Comparison of ENCODE assay signal across 1 cellular context in the genomic region with DNA sequence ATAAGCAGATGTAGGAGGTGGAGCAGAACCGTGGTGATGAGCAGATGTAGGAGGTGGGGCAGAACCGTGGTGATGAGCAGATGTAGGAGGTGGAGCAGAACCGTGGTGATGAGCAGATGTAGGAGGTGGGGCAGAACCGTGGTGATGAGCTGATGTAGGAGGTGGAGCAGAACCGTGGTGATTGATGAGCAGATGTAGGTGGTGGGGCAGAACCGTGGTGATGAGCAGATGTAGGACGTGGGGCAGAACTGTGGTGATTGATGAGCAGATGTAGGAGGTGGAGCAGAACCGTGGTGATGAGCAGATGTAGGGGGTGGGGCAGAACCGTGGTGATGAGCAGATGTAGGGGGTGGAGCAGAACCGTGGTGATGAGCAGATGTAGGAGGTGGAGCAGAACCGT.
TF ChIP-seq lines count a peak whose summit lies in the region.

No MANE protein-coding gene starts in this region.

TF ChIP-seq in GM12878, 131 proteins besides CTCF, POLR2A, EP300 and RAD21:
- TF ChIP-seq, protein P1, sequence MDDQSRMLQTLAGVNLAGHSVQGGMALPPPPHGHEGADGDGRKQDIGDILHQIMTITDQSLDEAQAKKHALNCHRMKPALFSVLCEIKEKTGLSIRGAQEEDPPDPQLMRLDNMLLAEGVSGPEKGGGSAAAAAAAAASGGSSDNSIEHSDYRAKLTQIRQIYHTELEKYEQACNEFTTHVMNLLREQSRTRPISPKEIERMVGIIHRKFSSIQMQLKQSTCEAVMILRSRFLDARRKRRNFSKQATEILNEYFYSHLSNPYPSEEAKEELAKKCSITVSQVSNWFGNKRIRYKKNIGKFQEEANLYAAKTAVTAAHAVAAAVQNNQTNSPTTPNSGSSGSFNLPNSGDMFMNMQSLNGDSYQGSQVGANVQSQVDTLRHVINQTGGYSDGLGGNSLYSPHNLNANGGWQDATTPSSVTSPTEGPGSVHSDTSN (IDR thresholded peaks at IDR 0.05; ENCODE audit: insufficient replicate concordance, low read depth, low read length), result peak; percentile 31
- TF ChIP-seq TCF12 (IDR thresholded peaks at IDR 0.05; ENCODE audit: low read depth, low read length), result 0 out of 2 replicates have a peak, but pooled peaks have one; percentile 48
